Comparison of ENCODE assay signal across 9 cellular contexts in genomic region chrX:54920610-54921426, GRCh38. TPM values are rescaled to one million over a fixed set of nuclear protein-coding genes. Genes with fewer than 3 reads are reported as not detected.
DNase-seq lines count a peak whose midpoint lies in the region; ATAC-seq and TF ChIP-seq lines count a peak whose summit lies in the region.
"Had no signal": no experiment of that assay in that cellular context is flagged by ENCODE, and none has a peak within 500 bp of the region (broad histone marks: within the 10 kb centered on the region; RNA-seq: fewer than 3 reads in every experiment).

Gene TRO (plus strand): TSS chrX:54920824. CDS start chrX:54922247, 1,423 bp downstream.

- ATAC-seq in GM21423 (IDR thresholded peaks at IDR 0.05; ENCODE audit: unreplicated experiment) (peak; percentile 40), HG03097 (IDR thresholded peaks at IDR 0.05; ENCODE audit: low FRiP score, unreplicated experiment) (no peak)
- ATAC-seq: HCT116 had no signal

- peak within 1 kb of the TSS; percentile 68 for H3K4me3 ChIP-seq in AG10803 (ENCODE audit: low read length)
- peak within 1 kb of the TSS; percentile 97 for H3K4me3 ChIP-seq in NT2/D1 (ENCODE audit: insufficient read length, low read depth)
- H3K4me3 ChIP-seq in mononuclear cell (ENCODE audit: low read length): peak within 1 kb of the TSS; percentile 37
- H3K4me3 ChIP-seq in transverse colon: peak within 1 kb of the TSS; percentile 10 to 48 (median 24)

- peak within 1 kb of the TSS; percentile 95 for H3K9ac ChIP-seq in NT2/D1 (ENCODE audit: insufficient read length, low read depth)

- TF ChIP-seq CTCF in AG10803 (conservative IDR thresholded peaks at IDR 0.05; ENCODE audit: low read length) (peak; percentile 26), transverse colon (IDR thresholded peaks at IDR 0.05) (no peak)

- H3K27ac ChIP-seq in transverse colon: peak within 1 kb of the TSS in 1 of 4 donors; percentile 30

- DNase-seq in AG10803 (ENCODE audit: low read depth) (no peak), NT2/D1 (ENCODE audit: low read depth, low spot score) (peak; percentile 32), ecto neural progenitor cell (ENCODE audit: low spot score) (peak; percentile 66), transverse colon (no peak), germinal center (ENCODE audit: low spot score) (no peak)

- WGBS in transverse colon (ENCODE audit: low coverage in 1 of 2), 2 donors: 43% methylated on average over 29 of the region's 29 CpGs; no CpG with 5 or more reads in 1 of the 2 donors

- no peaks in the 10 kb centered on the region for H3K9me3 ChIP-seq in NT2/D1 (ENCODE audit: insufficient read depth, low read length)
- no peaks in the 10 kb centered on the region for H3K9me3 ChIP-seq in mononuclear cell (ENCODE audit: low read depth, low read length)
- no peaks in the 10 kb centered on the region for H3K9me3 ChIP-seq in transverse colon

- in situ Hi-C loops in transverse colon (cut with MboI; ENCODE audit: low pct_ligation_motif_present in 1 of 4, low pct_unique_long_range_greater_than_20kb in 1 of 4, low sequenced_read_pairs in 3 of 4): no loop called here

- H3K36me3 ChIP-seq in NT2/D1 (ENCODE audit: insufficient read depth, insufficient read length, low read length): peaks cover 38% of the 10 kb centered on the region
- H3K36me3 ChIP-seq in transverse colon: no peaks in the 10 kb centered on the region

- H3K27me3 ChIP-seq in NT2/D1 (ENCODE audit: insufficient read depth, insufficient read length) (no peaks in the 10 kb centered on the region), mononuclear cell (ENCODE audit: insufficient read depth, low read length) (no peaks in the 10 kb centered on the region), transverse colon (no peaks in the 10 kb centered on the region)

- no peaks in the 10 kb centered on the region for H3K4me1 ChIP-seq in NT2/D1 (ENCODE audit: insufficient read depth, insufficient read length)
- peaks cover 4% of the 10 kb centered on the region for H3K4me1 ChIP-seq in mononuclear cell (ENCODE audit: insufficient read depth, low read length)
- no peaks in the 10 kb centered on the region for H3K4me1 ChIP-seq in transverse colon

- intact Hi-C loops in transverse colon (cut with DNase I; ENCODE audit: low total_unique reads): loop anchor here (1.0 kb wide), 1 partner anchor 17 kb away; no protein-coding TSS in a partner anchor

- no peak for TF ChIP-seq EP300 in transverse colon (IDR thresholded peaks at IDR 0.05; ENCODE audit: low read depth)

- no peak for TF ChIP-seq POLR2A in transverse colon (IDR thresholded peaks at IDR 0.05)

RNA-seq across cellular contexts. Expression of gene TRO, which starts in this region (rescaled TPM):
- 0.73 TPM for total RNA-seq in mononuclear cell
- 1 to 10 TPM; 1.4 to 7.9 (median 3.1) TPM for total RNA-seq in transverse colon

Comparison
In these comparisons a context has a peak if more than half of its experiments do, and no peak if none do; other contexts are left out.
1. DNase-seq: peak in NT2/D1 (single experiment) and ecto neural progenitor cell (single experiment); none in AG10803 (single experiment), transverse colon (single experiment) and germinal center (single experiment).
2. H3K4me3 ChIP-seq: peak in every context shown above with its lines; median percentile 97 in NT2/D1; 68 in AG10803; 37 in mononuclear cell; 24 in transverse colon.